In the genomic region with DNA sequence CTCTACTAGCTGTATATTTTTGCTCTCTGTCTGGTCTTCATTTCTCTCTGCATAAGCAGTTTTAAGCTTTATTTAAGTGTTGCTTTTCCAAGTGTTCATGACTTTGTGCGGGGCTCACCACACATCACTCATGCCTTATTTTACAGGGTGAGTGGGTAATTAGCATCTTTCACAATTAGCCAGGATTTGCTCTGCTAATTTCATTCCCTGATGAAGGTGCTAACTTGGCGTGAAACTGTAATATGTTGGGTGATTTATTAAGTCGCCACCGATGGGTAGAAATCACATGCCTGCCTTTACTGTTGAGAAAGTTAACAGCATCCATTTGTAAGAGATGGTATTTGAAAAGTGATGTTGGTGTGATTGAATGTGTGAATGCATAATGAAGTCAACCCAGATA, we compare ENCODE assay signal across 23 cellular contexts. TPM values are rescaled to one million over a fixed set of nuclear protein-coding genes. Genes with fewer than 3 reads are reported as not detected.
DNase-seq lines count a peak whose midpoint lies in the region; ATAC-seq and TF ChIP-seq lines count a peak whose summit lies in the region.
"Had no signal": no experiment of that assay in that cellular context is flagged by ENCODE, and none has a peak within 500 bp of the region (broad histone marks: within the 10 kb centered on the region; RNA-seq: fewer than 3 reads in every experiment).

No MANE protein-coding gene starts in this region.

- no peak for DNase-seq in glutamatergic neuron
- DNase-seq in erythroblast (lab: John Stamatoyannopoulos, UW): no peak
- DNase-seq in HFFc6: no peak
- no peak for DNase-seq in stimulated activated naive CD8-positive, alpha-beta T cell treated with anti-CD3 and anti-CD28 coated beads, Interleukin-15, amount 100 ng/mL, for 72 hours
- DNase-seq: 8988T; ACHN; AML-193; BE2C; Calu3; CD4-positive, alpha-beta memory T cell; COR-L47; DMS53; DMS79 treated with DMSO at 0.1 percent for 48 hours; GF-D8; H7; HCEC 1CT had no signal

- H3K9me2 ChIP-seq in neural cell (ENCODE audit: insufficient read depth, low read length): no peaks in the 10 kb centered on the region

- H3K27me3 Mint-ChIP-seq in glutamatergic neuron (ENCODE audit: unreplicated experiment) (peaks cover 1% of the 10 kb centered on the region), HFFc6 (ENCODE audit: insufficient read depth) (peaks cover 2% of the 10 kb centered on the region; the same call in 1 of the 2 replicates)
- no peaks in the 10 kb centered on the region for H3K27me3 Mint-ChIP-seq in stimulated activated naive CD8-positive, alpha-beta T cell treated with anti-CD3 and anti-CD28 coated beads, Interleukin-15, amount 100 ng/mL, for 72 hours
- H3K27me3 Mint-ChIP-seq: CD4-positive, alpha-beta memory T cell had no signal

- H3K4me3 Mint-ChIP-seq in glutamatergic neuron (ENCODE audit: unreplicated experiment): peak overlapping the region; percentile 30
- H3K4me3 Mint-ChIP-seq in HFFc6: no peak overlapping the region
- no peak overlapping the region for H3K4me3 Mint-ChIP-seq in stimulated activated naive CD8-positive, alpha-beta T cell treated with anti-CD3 and anti-CD28 coated beads, Interleukin-15, amount 100 ng/mL, for 72 hours
- H3K4me3 Mint-ChIP-seq: CD4-positive, alpha-beta memory T cell had no signal

- H3K27ac Mint-ChIP-seq in glutamatergic neuron (ENCODE audit: unreplicated experiment): no peak overlapping the region
- no peak overlapping the region for H3K27ac Mint-ChIP-seq in HFFc6
- no peak overlapping the region for H3K27ac Mint-ChIP-seq in stimulated activated naive CD8-positive, alpha-beta T cell treated with anti-CD3 and anti-CD28 coated beads, Interleukin-15, amount 100 ng/mL, for 72 hours
- H3K27ac Mint-ChIP-seq: CD4-positive, alpha-beta memory T cell had no signal

- H3K4me1 Mint-ChIP-seq in glutamatergic neuron (ENCODE audit: low read depth, unreplicated experiment): peaks cover 34% of the 10 kb centered on the region
- H3K4me1 Mint-ChIP-seq in HFFc6 (ENCODE audit: low read depth): no peaks in the 10 kb centered on the region
- H3K4me1 Mint-ChIP-seq in stimulated activated naive CD8-positive, alpha-beta T cell treated with anti-CD3 and anti-CD28 coated beads, Interleukin-15, amount 100 ng/mL, for 72 hours: no peaks in the 10 kb centered on the region
- H3K4me1 Mint-ChIP-seq: CD4-positive, alpha-beta memory T cell had no signal

- H3K36me3 ChIP-seq in HUES48 (ENCODE audit: control insufficient read depth, insufficient read depth, low read length): no peaks in the 10 kb centered on the region
- H3K36me3 ChIP-seq in neural cell (ENCODE audit: insufficient read depth, low read length): no peaks in the 10 kb centered on the region
- H3K36me3 ChIP-seq: BE2C; BLaER1 treated with 17β-estradiol and CSF1 and Interleukin-3, amounts not matched to agents 10 nM and 100 nM had no signal

- ATAC-seq in stimulated activated naive CD8-positive, alpha-beta T cell treated with anti-CD3 and anti-CD28 coated beads, Interleukin-15, amount 100 ng/mL, for 72 hours: no peak
- ATAC-seq: A549 had no signal

- TF ChIP-seq POLR2A in erythroblast (IDR thresholded peaks at IDR 0.05; ENCODE audit: low read length): no peak

- H3K27ac ChIP-seq in HUES48 (ENCODE audit: low read depth, low read length) (peak overlapping the region; percentile 58), neural cell (ENCODE audit: low read length) (no peak overlapping the region)
- H3K27ac ChIP-seq: A549; BLaER1 treated with 17β-estradiol and CSF1 and Interleukin-3, amounts not matched to agents 10 nM and 100 nM had no signal

- no peak for TF ChIP-seq RAD21 in neural cell (conservative IDR thresholded peaks at IDR 0.05)

- no peaks in the 10 kb centered on the region for H4K20me1 ChIP-seq in neural cell (ENCODE audit: insufficient read depth)
- H4K20me1 ChIP-seq: BLaER1 treated with 17β-estradiol and CSF1 and Interleukin-3, amounts not matched to agents 10 nM and 100 nM had no signal

- H3K4me2 ChIP-seq in neural cell (ENCODE audit: low read length): no peak overlapping the region
- H3K4me2 ChIP-seq: A549; BLaER1 treated with 17β-estradiol and CSF1 and Interleukin-3, amounts not matched to agents 10 nM and 100 nM had no signal

- H3K36me3 Mint-ChIP-seq in glutamatergic neuron (ENCODE audit: unreplicated experiment) (no peaks in the 10 kb centered on the region), HFFc6 (ENCODE audit: low read depth) (no peaks in the 10 kb centered on the region)
- H3K36me3 Mint-ChIP-seq: CD4-positive, alpha-beta memory T cell had no signal

- no peak overlapping the region for H2AFZ ChIP-seq in neural cell (ENCODE audit: low read depth, low read length)

- TF ChIP-seq CTCF in glutamatergic neuron (IDR thresholded peaks at IDR 0.05; ENCODE audit: partially characterized antibody, unreplicated experiment) (no peak), neural cell (IDR thresholded peaks at IDR 0.05; ENCODE audit: poor library complexity, severe bottlenecking) (no peak), HFFc6 (IDR thresholded peaks at IDR 0.05) (no peak)

- no peaks in the 10 kb centered on the region for H3F3A ChIP-seq in neural cell (ENCODE audit: insufficient read depth, low read length, poor library complexity, severe bottlenecking)

- no peak overlapping the region for H3K9ac ChIP-seq in HUES48 (ENCODE audit: low read depth, low read length)
- H3K9ac ChIP-seq in neural cell (ENCODE audit: low read length): no peak overlapping the region
- H3K9ac ChIP-seq: BLaER1 treated with 17β-estradiol and CSF1 and Interleukin-3, amounts not matched to agents 10 nM and 100 nM had no signal

- no peak for TF ChIP-seq EP300 in neural cell (conservative IDR thresholded peaks at IDR 0.05; ENCODE audit: poor library complexity, severe bottlenecking)

- H3K79me2 ChIP-seq in neural cell (replicated peaks; ENCODE audit: insufficient read depth, low read length): no peaks in the 10 kb centered on the region

- peaks cover 35% of the 10 kb centered on the region for H3K4me1 ChIP-seq in HUES48 (ENCODE audit: control insufficient read depth, insufficient read depth, low read length)
- H3K4me1 ChIP-seq: A549, BE2C had no signal

- H3K9me3 Mint-ChIP-seq in glutamatergic neuron (ENCODE audit: unreplicated experiment) (peaks cover 6% of the 10 kb centered on the region), HFFc6 (peaks cover 39% of the 10 kb centered on the region)
- H3K9me3 Mint-ChIP-seq in stimulated activated naive CD8-positive, alpha-beta T cell treated with anti-CD3 and anti-CD28 coated beads, Interleukin-15, amount 100 ng/mL, for 72 hours: peaks cover 0 to 4% of the 10 kb centered on the region in 2 donors

- no peak overlapping the region for H3K4me3 ChIP-seq in HUES48 (ENCODE audit: low read depth, low read length)
- H3K4me3 ChIP-seq in neural cell (ENCODE audit: low read length): no peak overlapping the region
- H3K4me3 ChIP-seq: A549; BLaER1 treated with 17β-estradiol and CSF1 and Interleukin-3, amounts not matched to agents 10 nM and 100 nM had no signal

- H3K9me3 ChIP-seq in HUES48 (ENCODE audit: control insufficient read depth, insufficient read depth, low read length): no peaks in the 10 kb centered on the region
- no peaks in the 10 kb centered on the region for H3K9me3 ChIP-seq in neural cell (ENCODE audit: low read length)
- H3K9me3 ChIP-seq: A549; BE2C; BLaER1 treated with 17β-estradiol and CSF1 and Interleukin-3, amounts not matched to agents 10 nM and 100 nM had no signal

- H3K27me3 ChIP-seq in HUES48 (ENCODE audit: control insufficient read depth, insufficient read depth, low read length) (no peaks in the 10 kb centered on the region), neural cell (ENCODE audit: insufficient read depth, low read depth, low read length) (no peaks in the 10 kb centered on the region)
- H3K27me3 ChIP-seq: BE2C; BLaER1 treated with 17β-estradiol and CSF1 and Interleukin-3, amounts not matched to agents 10 nM and 100 nM had no signal

TF ChIP-seq in neural cell, 6 proteins besides CTCF, POLR2A, EP300 and RAD21:
- TF ChIP-seq TAF1 (IDR thresholded peaks at IDR 0.05; ENCODE audit: low read depth) (no peak), POLR2AphosphoS5 (IDR thresholded peaks at IDR 0.05) (peak; percentile 16)
TF ChIP-seq in neural cell: peak in this region for 1.

RNA-seq across cellular contexts. Expression of a gene that starts 44.7 kb away (rescaled TPM):
- total RNA-seq in glutamatergic neuron (ENCODE audit: unreplicated experiment): not detected
- polyA plus RNA-seq in neural cell: not detected in 2 replicates
- not detected in 2 replicates for polyA minus RNA-seq in neural cell
- not detected for total RNA-seq in HFFc6 (2021; fragmentation: NEBNext Ultra II Directional; extraction: Animal tissue kit (Norgen Biotek cat#: 25700))
- total RNA-seq: Calu3; CD4-positive, alpha-beta memory T cell; Daoy; G401; H1; H7 had no signal
- polyA plus RNA-seq: A549; CD4-positive, alpha-beta memory T cell; H1 had no signal

RNA-seq across cellular contexts. Expression of a gene that starts 50.2 kb away (rescaled TPM):
- total RNA-seq in glutamatergic neuron (ENCODE audit: unreplicated experiment): not detected
- not detected in 2 replicates for polyA plus RNA-seq in neural cell
- not detected in 2 replicates for polyA minus RNA-seq in neural cell
- total RNA-seq in HFFc6 (2021; fragmentation: NEBNext Ultra II Directional; extraction: Animal tissue kit (Norgen Biotek cat#: 25700)): not detected
- total RNA-seq: Calu3; CD4-positive, alpha-beta memory T cell; Daoy; G401; H1; H7 had no signal
- polyA plus RNA-seq: A549; CD4-positive, alpha-beta memory T cell; H1 had no signal

RNA-seq across cellular contexts. Expression of a gene that starts 52.9 kb away (rescaled TPM):
- not detected for total RNA-seq in glutamatergic neuron (ENCODE audit: unreplicated experiment)
- not detected in 2 replicates for polyA plus RNA-seq in neural cell
- not detected in 2 replicates for polyA minus RNA-seq in neural cell
- total RNA-seq in HFFc6 (2021; fragmentation: NEBNext Ultra II Directional; extraction: Animal tissue kit (Norgen Biotek cat#: 25700)): not detected
- total RNA-seq: Calu3; CD4-positive, alpha-beta memory T cell; Daoy; G401; H1; H7 had no signal
- polyA plus RNA-seq: A549; CD4-positive, alpha-beta memory T cell; H1 had no signal
